8 cellular contexts compared by ENCODE assay signal in the genomic region with DNA sequence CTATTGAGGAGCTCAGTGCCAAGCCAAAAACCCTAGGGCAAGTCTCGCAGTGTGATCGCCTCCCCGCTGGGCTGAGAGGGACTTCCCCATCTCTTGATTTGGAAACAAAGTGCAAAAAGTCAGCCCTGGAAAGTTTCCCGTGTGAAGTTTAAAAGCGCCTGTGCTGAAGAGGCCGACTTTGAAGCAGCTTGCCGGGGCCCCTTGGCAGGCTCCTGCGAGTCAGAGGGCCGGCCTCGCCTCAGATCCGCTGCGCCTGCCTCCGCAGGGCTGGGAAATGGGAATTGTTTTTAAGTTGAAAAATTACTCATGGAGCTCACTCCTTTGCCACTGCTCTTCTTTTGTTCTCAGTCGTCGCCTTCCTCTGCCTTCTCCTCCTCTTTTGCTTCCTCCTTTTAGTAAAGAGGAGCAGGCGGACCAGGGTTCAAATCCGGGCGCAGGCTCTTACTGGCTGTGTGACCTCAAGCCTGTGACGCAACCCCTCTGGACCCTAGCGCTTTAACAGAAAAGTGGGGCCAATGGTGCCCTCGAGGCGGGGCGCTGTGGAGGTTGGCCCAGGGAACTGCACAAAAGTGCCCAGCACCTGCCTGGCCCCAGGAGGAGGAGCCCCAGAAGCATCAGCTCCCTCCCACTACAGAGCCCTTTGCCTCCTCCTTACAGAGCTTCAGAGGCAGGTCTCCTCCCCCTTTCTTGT.
A peak's percentile ranks its signal among the peaks of the same experiment; 100 is the strongest.
DNase-seq lines count a peak whose midpoint lies in the region; ATAC-seq and TF ChIP-seq lines count a peak whose summit lies in the region.

No MANE protein-coding gene starts in this region.

- TF ChIP-seq POLR2A in GM18505 (IDR thresholded peaks at IDR 0.05; ENCODE audit: borderline replicate concordance, extremely low read depth, insufficient read depth, insufficient read length), result no peak

- peaks cover 22 to 26% of the 10 kb centered on the region in 2 donors for H3K4me1 Mint-ChIP-seq in effector memory CD8-positive, alpha-beta T cell (ENCODE audit: low read depth in 2 of 2)

- no peak overlapping the region for H3K27ac Mint-ChIP-seq in effector memory CD8-positive, alpha-beta T cell

- DNase-seq in effector memory CD8-positive, alpha-beta T cell, result no peak
- DNase-seq in stimulated activated CD4-positive, alpha-beta T cell treated with anti-CD3 and anti-CD28 coated beads, Interleukin-1b, Interleukin-23, amount 100 ng/mL, for 24 hours (ENCODE audit: low read depth in 4 of 4, low spot score in 1 of 4), result peak in 3 of 4 experiments; percentile 20 to 60 (median 40)
- DNase-seq in NCI-H2107 treated with DMSO at 0.1 percent for 48 hours (lab: John Stamatoyannopoulos, UW; ENCODE audit: unreplicated experiment) (no peak), COLO668 (lab: John Stamatoyannopoulos, UW; ENCODE audit: unreplicated experiment) (no peak), SKM-1 (lab: John Stamatoyannopoulos, UW; ENCODE audit: unreplicated experiment) (no peak)

- no peak overlapping the region for H3K4me3 Mint-ChIP-seq in effector memory CD8-positive, alpha-beta T cell

- H3K36me3 Mint-ChIP-seq in effector memory CD8-positive, alpha-beta T cell (ENCODE audit: insufficient read depth), result no peaks in the 10 kb centered on the region

- peaks cover 78 to 84% of the 10 kb centered on the region in 2 donors for H3K27me3 Mint-ChIP-seq in effector memory CD8-positive, alpha-beta T cell

- no peaks in the 10 kb centered on the region for H3K9me3 Mint-ChIP-seq in effector memory CD8-positive, alpha-beta T cell

- ATAC-seq in GM18505 (IDR thresholded peaks at IDR 0.05; ENCODE audit: unreplicated experiment) (peak; percentile 28), HG03354 (IDR thresholded peaks at IDR 0.05; ENCODE audit: poor library complexity, severe bottlenecking, unreplicated experiment) (peak; percentile 47), HG02588 (IDR thresholded peaks at IDR 0.05; ENCODE audit: unreplicated experiment) (no peak)
- peak; percentile 33 for ATAC-seq in effector memory CD8-positive, alpha-beta T cell (replicated peaks)

Comparison
In these comparisons a context has a peak if more than half of its experiments do, and no peak if none do; other contexts are left out.
1. DNase-seq: peak in stimulated activated CD4-positive, alpha-beta T cell treated with anti-CD3 and anti-CD28 coated beads, Interleukin-1b, Interleukin-23, amount 100 ng/mL, for 24 hours (3 of 4); none in effector memory CD8-positive, alpha-beta T cell (0 of 3), NCI-H2107 treated with DMSO at 0.1 percent for 48 hours (single experiment), COLO668 (single experiment) and SKM-1 (single experiment).